ENCODE assay signal across 18 cellular contexts in genomic region chr1:153642161-153642560, GRCh38. TPM values are rescaled to one million over a fixed set of nuclear protein-coding genes. Genes with fewer than 3 reads are reported as not detected.
DNase-seq lines count a peak whose midpoint lies in the region; ATAC-seq, FAIRE-seq and TF ChIP-seq lines count a peak whose summit lies in the region.
"Had no signal": no experiment of that assay in that cellular context is flagged by ENCODE, and none has a peak within 500 bp of the region (broad histone marks: within the 10 kb centered on the region; RNA-seq: fewer than 3 reads in every experiment).

No MANE protein-coding gene starts in this region.

- peaks cover 11% of the 10 kb centered on the region for H3K4me1 ChIP-seq in HepG2 (ENCODE audit: insufficient read depth, low read length)
- peaks cover 0 to 16% (median 8%) of the 10 kb centered on the region in 4 donors for H3K4me1 ChIP-seq in right lobe of liver
- H3K4me1 ChIP-seq in mesendoderm (ENCODE audit: control insufficient read depth, low read depth, low read length): no peaks in the 10 kb centered on the region

- no peak overlapping the region for H3K18ac ChIP-seq in mesendoderm (ENCODE audit: low read length)

- DNase-seq in activated CD4-positive, alpha-beta memory T cell treated with anti-CD3 and anti-CD28 coated beads for 36 hours: no peak
- DNase-seq in activated CD4-positive, alpha-beta memory T cell treated with anti-CD3 and anti-CD28 coated beads, Interleukin-2, amount 10 ng/mL, durations not matched to agents 7 days and 5 days: no peak
- DNase-seq in HepG2 (ENCODE audit: low spot score): no peak
- DNase-seq in right lobe of liver: no peak
- DNase-seq in mesendoderm: no peak
- no peak for DNase-seq in ACHN
- no peak for DNase-seq in amniotic stem cell (lab: John Stamatoyannopoulos, UW)
- DNase-seq: 8988T, DMS53, H9, NCI-H1105 treated with DMSO at 0.1 percent for 48 hours, NCI-H1930, NCI-H2171 treated with DMSO at 0.1 percent for 48 hours, NCI-H82 had no signal

- H3K27ac ChIP-seq in HepG2 (ENCODE audit: extremely low read length, insufficient read depth, low read length) (no peak overlapping the region), right lobe of liver (no peak overlapping the region), mesendoderm (ENCODE audit: low read depth, low read length) (peak overlapping the region; percentile 23)
- H3K27ac ChIP-seq: BLaER1 treated with 17β-estradiol and CSF1 and Interleukin-3, amounts not matched to agents 10 nM and 100 nM had no signal

- no peak for TF ChIP-seq RAD21 in HepG2 (CRISPR knock-in tag; IDR thresholded peaks at IDR 0.05)

- peaks cover 6% of the 10 kb centered on the region for H3K79me2 ChIP-seq in HepG2 (ENCODE audit: insufficient read depth, low read length)
- peaks cover 6% of the 10 kb centered on the region for H3K79me2 ChIP-seq in mesendoderm (ENCODE audit: control insufficient read depth, insufficient read depth, low read length)

- H3K9me3 ChIP-seq in HepG2 (ENCODE audit: low read length): no peaks in the 10 kb centered on the region
- H3K9me3 ChIP-seq in right lobe of liver: no peaks in the 10 kb centered on the region
- H3K9me3 ChIP-seq: BLaER1 treated with 17β-estradiol and CSF1 and Interleukin-3, amounts not matched to agents 10 nM and 100 nM had no signal

- in situ Hi-C loops in HepG2 (cut with HindIII; ENCODE audit: extremely low pct_ligation_motif_present, low pct_unique_long_range_greater_than_20kb): no loop called here
- in situ Hi-C loops in ACHN (cut with HindIII; ENCODE audit: low pct_ligation_motif_present, low pct_unique_long_range_greater_than_20kb, low sequenced_read_pairs): no loop called here

- no peak for FAIRE-seq in HepG2 (lab: Jason Lieb, UNC)
- FAIRE-seq: RCC 7860 had no signal

- no peak overlapping the region for H2BK120ac ChIP-seq in mesendoderm (ENCODE audit: low read depth, low read length)

- H2AFZ ChIP-seq in HepG2 (ENCODE audit: low read length): no peak overlapping the region

- 96% methylated on average over 11 of the region's 11 CpGs for WGBS in HepG2 (ENCODE audit: low lambda C conversion rate)
- 82% methylated on average over 11 of the region's 11 CpGs for WGBS in right lobe of liver (ENCODE audit: insufficient coverage, low coverage, low lambda C conversion rate, missing lambda C conversion rate)
- WGBS in mesendoderm (ENCODE audit: extremely low coverage, insufficient coverage, low lambda C conversion rate): no CpG with 5 or more reads among the region's 11 CpGs

- no peak overlapping the region for H3K4me3 Mint-ChIP-seq in activated CD4-positive, alpha-beta memory T cell treated with anti-CD3 and anti-CD28 coated beads for 36 hours
- no peak overlapping the region for H3K4me3 Mint-ChIP-seq in activated CD4-positive, alpha-beta memory T cell treated with anti-CD3 and anti-CD28 coated beads, Interleukin-2, amount 10 ng/mL, durations not matched to agents 7 days and 5 days
- H3K4me3 Mint-ChIP-seq: H9 had no signal

- POLR2A ChIA-PET in activated CD4-positive, alpha-beta memory T cell treated with anti-CD3 and anti-CD28 coated beads for 36 hours (lab: Charles Lee): interaction anchor here (4.1 kb wide), 1 partner anchor 8 kb away, joined by 25 read pairs; the partner anchor contains the start of gene CHTOP
- POLR2A ChIA-PET in activated CD4-positive, alpha-beta memory T cell treated with anti-CD3 and anti-CD28 coated beads, Interleukin-2, amount 10 ng/mL, durations not matched to agents 7 days and 5 days (lab: Charles Lee): interaction anchor here (6.1 kb wide), 1 partner anchor 8 kb away, joined by 52 read pairs; the partner anchor contains the start of gene CHTOP
- POLR2A ChIA-PET in HepG2 (lab: Yijun Ruan, JAX): interaction anchor here (3.6 to 4.2 kb wide), 2 partner anchors 8 to 14 kb away, joined by 16 to 40 read pairs; partner anchors contain the start of genes CHTOP, S100A1 and S100A13

- H3K9me3 Mint-ChIP-seq in activated CD4-positive, alpha-beta memory T cell treated with anti-CD3 and anti-CD28 coated beads for 36 hours: no peaks in the 10 kb centered on the region
- H3K9me3 Mint-ChIP-seq in activated CD4-positive, alpha-beta memory T cell treated with anti-CD3 and anti-CD28 coated beads, Interleukin-2, amount 10 ng/mL, durations not matched to agents 7 days and 5 days: no peaks in the 10 kb centered on the region
- H3K9me3 Mint-ChIP-seq: H9 had no signal

- no peak overlapping the region for H2AK5ac ChIP-seq in mesendoderm (ENCODE audit: low read length)

- H3K27ac Mint-ChIP-seq in activated CD4-positive, alpha-beta memory T cell treated with anti-CD3 and anti-CD28 coated beads for 36 hours: peak overlapping the region; percentile 29
- no peak overlapping the region for H3K27ac Mint-ChIP-seq in activated CD4-positive, alpha-beta memory T cell treated with anti-CD3 and anti-CD28 coated beads, Interleukin-2, amount 10 ng/mL, durations not matched to agents 7 days and 5 days
- H3K27ac Mint-ChIP-seq: H9 had no signal

- intact Hi-C loops in activated CD4-positive, alpha-beta memory T cell treated with anti-CD3 and anti-CD28 coated beads for 36 hours (cut with micrococcal nuclease): no loop called here
- intact Hi-C loops in HepG2 (cut with micrococcal nuclease; ENCODE audit: unreplicated experiment) (no loop called here), right lobe of liver (cut with DNase I) (loop anchor here in 1 of 2 donors (10.0 kb wide), 1 partner anchor 67 kb away; no protein-coding TSS in a partner anchor)

- peaks cover 40% of the 10 kb centered on the region for H3K4me1 Mint-ChIP-seq in activated CD4-positive, alpha-beta memory T cell treated with anti-CD3 and anti-CD28 coated beads for 36 hours (ENCODE audit: low read depth)
- H3K4me1 Mint-ChIP-seq in activated CD4-positive, alpha-beta memory T cell treated with anti-CD3 and anti-CD28 coated beads, Interleukin-2, amount 10 ng/mL, durations not matched to agents 7 days and 5 days: peaks cover 41% of the 10 kb centered on the region

- peaks cover 19% of the 10 kb centered on the region for H3K79me1 ChIP-seq in mesendoderm (ENCODE audit: low read length)

- H3K4me2 ChIP-seq in HepG2 (ENCODE audit: low read depth, low read length): no peak overlapping the region
- H3K4me2 ChIP-seq in mesendoderm (ENCODE audit: low read length): no peak overlapping the region
- H3K4me2 ChIP-seq: BLaER1 treated with 17β-estradiol and CSF1 and Interleukin-3, amounts not matched to agents 10 nM and 100 nM had no signal

- H3K36me3 Mint-ChIP-seq in activated CD4-positive, alpha-beta memory T cell treated with anti-CD3 and anti-CD28 coated beads for 36 hours: peaks cover 64% of the 10 kb centered on the region
- H3K36me3 Mint-ChIP-seq in activated CD4-positive, alpha-beta memory T cell treated with anti-CD3 and anti-CD28 coated beads, Interleukin-2, amount 10 ng/mL, durations not matched to agents 7 days and 5 days (ENCODE audit: low read depth): peaks cover 88% of the 10 kb centered on the region

- H3K56ac ChIP-seq in mesendoderm (ENCODE audit: low read length): no peak overlapping the region

- no peak overlapping the region for H2BK5ac ChIP-seq in mesendoderm (ENCODE audit: low read length)

- ATAC-seq in HepG2 (no peak), right lobe of liver (no peak), GM19324 (IDR thresholded peaks at IDR 0.05; ENCODE audit: low FRiP score, unreplicated experiment) (no peak)

- TF ChIP-seq POLR2A in HepG2 (IDR thresholded peaks at IDR 0.05; ENCODE audit: insufficient read depth in 1 of 2, low read depth in 2 of 2, low read length in 2 of 2) (no peak), right lobe of liver (IDR thresholded peaks at IDR 0.05) (no peak)

- H3K23ac ChIP-seq in mesendoderm (ENCODE audit: low read length): no peak overlapping the region

- H3K27me3 Mint-ChIP-seq in activated CD4-positive, alpha-beta memory T cell treated with anti-CD3 and anti-CD28 coated beads for 36 hours: no peaks in the 10 kb centered on the region
- H3K27me3 Mint-ChIP-seq in activated CD4-positive, alpha-beta memory T cell treated with anti-CD3 and anti-CD28 coated beads, Interleukin-2, amount 10 ng/mL, durations not matched to agents 7 days and 5 days: no peaks in the 10 kb centered on the region

- BruUV-seq in HepG2 (replicated peaks; lab: Mats Ljungman, UMichigan): no TSS peak

- H3K4me3 ChIP-seq in HepG2 (replicated peaks in 1 of 3; ENCODE audit: insufficient read depth in 1 of 3, low read depth in 2 of 3, low read length in 3 of 3) (no peak overlapping the region), right lobe of liver (no peak overlapping the region), mesendoderm (ENCODE audit: low read length) (no peak overlapping the region)
- H3K4me3 ChIP-seq: BLaER1 treated with 17β-estradiol and CSF1 and Interleukin-3, amounts not matched to agents 10 nM and 100 nM had no signal

- no peaks in the 10 kb centered on the region for H3K27me3 ChIP-seq in HepG2 (ENCODE audit: control insufficient read depth in 1 of 2, insufficient read depth in 2 of 2, low read length in 2 of 2)
- H3K27me3 ChIP-seq in right lobe of liver: no peaks in the 10 kb centered on the region
- no peaks in the 10 kb centered on the region for H3K27me3 ChIP-seq in mesendoderm (ENCODE audit: insufficient read depth, low read length, poor library complexity)
- H3K27me3 ChIP-seq: BLaER1 treated with 17β-estradiol and CSF1 and Interleukin-3, amounts not matched to agents 10 nM and 100 nM had no signal

- no peak overlapping the region for H2BK15ac ChIP-seq in mesendoderm (replicated peaks; ENCODE audit: low read depth)

- H4K5ac ChIP-seq in mesendoderm (ENCODE audit: low read length): no peak overlapping the region

- TF ChIP-seq EP300 in HepG2 (IDR thresholded peaks at IDR 0.05; ENCODE audit: low read depth in 2 of 2, low read length in 2 of 2) (no peak), HepG2 (CRISPR knock-in tag; IDR thresholded peaks at IDR 0.05; ENCODE audit: borderline replicate concordance) (no peak)

- H3K36me3 ChIP-seq in HepG2 (replicated peaks in 1 of 2; ENCODE audit: control insufficient read depth in 1 of 2, insufficient read depth in 2 of 2, low read length in 2 of 2) (peaks cover 21 to 86% of the 10 kb centered on the region in 2 experiments), right lobe of liver (peaks cover 8 to 90% (median 66%) of the 10 kb centered on the region in 4 donors), mesendoderm (ENCODE audit: control insufficient read depth, insufficient read depth, low read length) (peaks cover 35% of the 10 kb centered on the region)

- H3K4ac ChIP-seq in mesendoderm (ENCODE audit: low read depth, low read length): no peak overlapping the region

- H3K9ac ChIP-seq in HepG2 (ENCODE audit: insufficient read depth, low read depth, low read length) (no peak overlapping the region), mesendoderm (ENCODE audit: low read length) (no peak overlapping the region)

- no peak overlapping the region for H4K8ac ChIP-seq in mesendoderm (ENCODE audit: low read depth, low read length)

- CTCF ChIA-PET in activated CD4-positive, alpha-beta memory T cell treated with anti-CD3 and anti-CD28 coated beads for 36 hours (lab: Charles Lee): interaction anchor here (1.4 kb wide), 1 partner anchor 36 kb away, joined by 4 read pairs; no protein-coding TSS in a partner anchor
- CTCF ChIA-PET in activated CD4-positive, alpha-beta memory T cell treated with anti-CD3 and anti-CD28 coated beads, Interleukin-2, amount 10 ng/mL, durations not matched to agents 7 days and 5 days (lab: Charles Lee): no interaction called here
- CTCF ChIA-PET in HepG2 (lab: Yijun Ruan, JAX; ENCODE audit: low intra/inter-chr PET ratio, low total read pairs): no interaction called here

- TF ChIP-seq CTCF in HepG2 (CRISPR knock-in tag; IDR thresholded peaks at IDR 0.05) (no peak), right lobe of liver (IDR thresholded peaks at IDR 0.05) (no peak)

- no peaks in the 10 kb centered on the region; the same call in 1 of the 2 replicates for H4K20me1 ChIP-seq in HepG2 (ENCODE audit: insufficient read depth, low read length)

RNA-seq across cellular contexts. Expression of gene CHTOP, which starts 8.3 kb away (rescaled TPM):
- 10 to 100 TPM; 92.5 to 94.7 TPM for total RNA-seq in activated CD4-positive, alpha-beta memory T cell treated with anti-CD3 and anti-CD28 coated beads for 36 hours
- 10 to 100 TPM; 84.7 to 87.1 TPM for total RNA-seq in activated CD4-positive, alpha-beta memory T cell treated with anti-CD3 and anti-CD28 coated beads, Interleukin-2, amount 10 ng/mL, durations not matched to agents 7 days and 5 days
- 35.4 and 38.0 TPM in 2 replicates for total RNA-seq in HepG2 (2016; rRNA removed; fragmentation: Illumina TruSeq; extraction: Trizol)
- 14.3 and 17.0 TPM in 2 replicates for total RNA-seq in HepG2 (2016; cell fraction: cytosol; rRNA removed; fragmentation: Illumina TruSeq; extraction: Trizol; ENCODE audit: low read depth)
- total RNA-seq in HepG2 (2016; cell fraction: insoluble cytoplasmic fraction; rRNA removed; fragmentation: Illumina TruSeq; extraction: Trizol): 34.0 and 41.6 TPM in 2 replicates
- total RNA-seq in HepG2 (2016; cell fraction: membrane; rRNA removed; fragmentation: Illumina TruSeq; extraction: Trizol): 24.6 and 26.6 TPM in 2 replicates
- total RNA-seq in HepG2 (2016; cell fraction: nucleus; rRNA removed; fragmentation: Illumina TruSeq; extraction: Trizol): 60.5 and 67.4 TPM in 2 replicates
- 47.1 and 51.9 TPM in 2 replicates for polyA plus RNA-seq in HepG2 (2011; rRNA removed)
- polyA plus RNA-seq in HepG2 (2011; cell fraction: cytosol; rRNA removed): 33.6 and 37.2 TPM in 2 replicates
- 57.8 and 64.5 TPM in 2 replicates for polyA plus RNA-seq in HepG2 (2011; cell fraction: nucleus; rRNA removed)
- polyA plus RNA-seq in HepG2 (2012): 40.9 and 49.6 TPM in 2 replicates
- polyA plus RNA-seq in HepG2 (2016; cell fraction: cytosol; fragmentation: Illumina TruSeq; extraction: Trizol; ENCODE audit: low read depth): 11.0 and 11.5 TPM in 2 replicates
- polyA plus RNA-seq in HepG2 (2016; cell fraction: insoluble cytoplasmic fraction; fragmentation: Illumina TruSeq; extraction: Trizol; ENCODE audit: low read depth): 59.9 and 65.3 TPM in 2 replicates
- polyA plus RNA-seq in HepG2 (2016; cell fraction: membrane; fragmentation: Illumina TruSeq; extraction: Trizol; ENCODE audit: low read depth): 17.8 and 18.3 TPM in 2 replicates
- polyA plus RNA-seq in HepG2 (2016; cell fraction: nucleus; fragmentation: Illumina TruSeq; extraction: Trizol; ENCODE audit: insufficient read depth, low read depth): 108 TPM in 2 replicates
- 34.2 and 56.3 TPM in 2 replicates for polyA minus RNA-seq in HepG2 (2011; rRNA and poly(A)+ RNA removed; ENCODE audit: low replicate concordance)
- polyA minus RNA-seq in HepG2 (2011; cell fraction: cytosol; rRNA and poly(A)+ RNA removed): 16.0 and 16.8 TPM in 2 replicates
- polyA minus RNA-seq in HepG2 (2011; cell fraction: nucleus; rRNA and poly(A)+ RNA removed): 134 and 152 TPM in 2 replicates
- 10 to 100 TPM; 21.9 to 29.7 (median 26.0) TPM for total RNA-seq in right lobe of liver
- 88.9 TPM for polyA plus RNA-seq in mesendoderm (2013, experiment 1 of 2)
- polyA plus RNA-seq in mesendoderm (2013, experiment 2 of 2): 88.2 TPM

RNA-seq across cellular contexts. Expression of gene S100A1, which starts 13.9 kb away (rescaled TPM):
- total RNA-seq in activated CD4-positive, alpha-beta memory T cell treated with anti-CD3 and anti-CD28 coated beads for 36 hours: not detected
- total RNA-seq in activated CD4-positive, alpha-beta memory T cell treated with anti-CD3 and anti-CD28 coated beads, Interleukin-2, amount 10 ng/mL, durations not matched to agents 7 days and 5 days: not detected
- total RNA-seq in HepG2 (2016; rRNA removed; fragmentation: Illumina TruSeq; extraction: Trizol) (120 and 151 TPM in 2 replicates), right lobe of liver (1 to 10 TPM in 3 of 6 experiments, under 1 TPM in 3; 0.40 to 2.1 (median 1.0) TPM)
- total RNA-seq in HepG2 (2016; cell fraction: cytosol; rRNA removed; fragmentation: Illumina TruSeq; extraction: Trizol; ENCODE audit: low read depth): 28.0 and 35.5 TPM in 2 replicates
- 119 and 133 TPM in 2 replicates for total RNA-seq in HepG2 (2016; cell fraction: insoluble cytoplasmic fraction; rRNA removed; fragmentation: Illumina TruSeq; extraction: Trizol)
- 48.1 and 56.1 TPM in 2 replicates for total RNA-seq in HepG2 (2016; cell fraction: membrane; rRNA removed; fragmentation: Illumina TruSeq; extraction: Trizol)
- total RNA-seq in HepG2 (2016; cell fraction: nucleus; rRNA removed; fragmentation: Illumina TruSeq; extraction: Trizol): 54.6 and 59.6 TPM in 2 replicates
- 238 and 251 TPM in 2 replicates for polyA plus RNA-seq in HepG2 (2011; rRNA removed)
- polyA plus RNA-seq in HepG2 (2011; cell fraction: cytosol; rRNA removed): 339 and 395 TPM in 2 replicates
- 68.2 and 87.5 TPM in 2 replicates for polyA plus RNA-seq in HepG2 (2011; cell fraction: nucleus; rRNA removed)
- polyA plus RNA-seq in HepG2 (2012): 109 and 178 TPM in 2 replicates
- polyA plus RNA-seq in HepG2 (2016; cell fraction: cytosol; fragmentation: Illumina TruSeq; extraction: Trizol; ENCODE audit: low read depth): 100 and 132 TPM in 2 replicates
- 381 and 401 TPM in 2 replicates for polyA plus RNA-seq in HepG2 (2016; cell fraction: insoluble cytoplasmic fraction; fragmentation: Illumina TruSeq; extraction: Trizol; ENCODE audit: low read depth)
- polyA plus RNA-seq in HepG2 (2016; cell fraction: membrane; fragmentation: Illumina TruSeq; extraction: Trizol; ENCODE audit: low read depth): 143 and 156 TPM in 2 replicates
- 222 and 236 TPM in 2 replicates for polyA plus RNA-seq in HepG2 (2016; cell fraction: nucleus; fragmentation: Illumina TruSeq; extraction: Trizol; ENCODE audit: insufficient read depth, low read depth)
- polyA minus RNA-seq in HepG2 (2011; rRNA and poly(A)+ RNA removed; ENCODE audit: low replicate concordance): 3.5 and 272 TPM in 2 replicates
- 102 and 128 TPM in 2 replicates for polyA minus RNA-seq in HepG2 (2011; cell fraction: cytosol; rRNA and poly(A)+ RNA removed)
- 35.0 and 41.2 TPM in 2 replicates for polyA minus RNA-seq in HepG2 (2011; cell fraction: nucleus; rRNA and poly(A)+ RNA removed)
- 0.29 TPM for polyA plus RNA-seq in mesendoderm (2013, experiment 1 of 2)
- polyA plus RNA-seq in mesendoderm (2013, experiment 2 of 2): 0.32 TPM
- total RNA-seq: H9, NCI-H460 had no signal

RNA-seq across cellular contexts. Expression of gene S100A13, which starts 14.9 kb away (rescaled TPM):
- 10 to 100 TPM; 11.6 to 13.6 TPM for total RNA-seq in activated CD4-positive, alpha-beta memory T cell treated with anti-CD3 and anti-CD28 coated beads for 36 hours
- total RNA-seq in activated CD4-positive, alpha-beta memory T cell treated with anti-CD3 and anti-CD28 coated beads, Interleukin-2, amount 10 ng/mL, durations not matched to agents 7 days and 5 days: 1 to 10 TPM; 6.1 TPM
- 89.5 and 115 TPM in 2 replicates for total RNA-seq in HepG2 (2016; rRNA removed; fragmentation: Illumina TruSeq; extraction: Trizol)
- 78.4 and 101 TPM in 2 replicates for total RNA-seq in HepG2 (2016; cell fraction: cytosol; rRNA removed; fragmentation: Illumina TruSeq; extraction: Trizol; ENCODE audit: low read depth)
- 101 and 125 TPM in 2 replicates for total RNA-seq in HepG2 (2016; cell fraction: insoluble cytoplasmic fraction; rRNA removed; fragmentation: Illumina TruSeq; extraction: Trizol)
- 88.5 and 93.4 TPM in 2 replicates for total RNA-seq in HepG2 (2016; cell fraction: membrane; rRNA removed; fragmentation: Illumina TruSeq; extraction: Trizol)
- total RNA-seq in HepG2 (2016; cell fraction: nucleus; rRNA removed; fragmentation: Illumina TruSeq; extraction: Trizol): 30.0 and 35.1 TPM in 2 replicates
- 172 TPM in 2 replicates for polyA plus RNA-seq in HepG2 (2011; rRNA removed)
- polyA plus RNA-seq in HepG2 (2011; cell fraction: cytosol; rRNA removed): 139 and 163 TPM in 2 replicates
- 32.1 and 42.4 TPM in 2 replicates for polyA plus RNA-seq in HepG2 (2011; cell fraction: nucleus; rRNA removed)
- 56.6 and 75.4 TPM in 2 replicates for polyA plus RNA-seq in HepG2 (2012)
- 82.7 and 114 TPM in 2 replicates for polyA plus RNA-seq in HepG2 (2016; cell fraction: cytosol; fragmentation: Illumina TruSeq; extraction: Trizol; ENCODE audit: low read depth)
- 106 and 116 TPM in 2 replicates for polyA plus RNA-seq in HepG2 (2016; cell fraction: insoluble cytoplasmic fraction; fragmentation: Illumina TruSeq; extraction: Trizol; ENCODE audit: low read depth)
- polyA plus RNA-seq in HepG2 (2016; cell fraction: membrane; fragmentation: Illumina TruSeq; extraction: Trizol; ENCODE audit: low read depth): 65.7 and 84.0 TPM in 2 replicates
- polyA plus RNA-seq in HepG2 (2016; cell fraction: nucleus; fragmentation: Illumina TruSeq; extraction: Trizol; ENCODE audit: insufficient read depth, low read depth): 50.7 and 51.1 TPM in 2 replicates
- polyA minus RNA-seq in HepG2 (2011; rRNA and poly(A)+ RNA removed; ENCODE audit: low replicate concordance): 42.6 and 182 TPM in 2 replicates
- 11.7 and 13.7 TPM in 2 replicates for polyA minus RNA-seq in HepG2 (2011; cell fraction: cytosol; rRNA and poly(A)+ RNA removed)
- 6.7 and 6.8 TPM in 2 replicates for polyA minus RNA-seq in HepG2 (2011; cell fraction: nucleus; rRNA and poly(A)+ RNA removed)
- 10 to 100 TPM; 10.4 to 24.5 (median 21.9) TPM for total RNA-seq in right lobe of liver
- polyA plus RNA-seq in mesendoderm (2013, experiment 1 of 2): 68.1 TPM
- 65.7 TPM for polyA plus RNA-seq in mesendoderm (2013, experiment 2 of 2)

RNA-seq across cellular contexts. Expression of gene SNAPIN, which starts 16.3 kb away (rescaled TPM):
- total RNA-seq in activated CD4-positive, alpha-beta memory T cell treated with anti-CD3 and anti-CD28 coated beads for 36 hours: 10 to 100 TPM; 31.3 to 32.1 TPM
- 10 to 100 TPM; 35.0 to 35.6 TPM for total RNA-seq in activated CD4-positive, alpha-beta memory T cell treated with anti-CD3 and anti-CD28 coated beads, Interleukin-2, amount 10 ng/mL, durations not matched to agents 7 days and 5 days
- total RNA-seq in HepG2 (2016; rRNA removed; fragmentation: Illumina TruSeq; extraction: Trizol) (25.7 and 34.3 TPM in 2 replicates), right lobe of liver (10 to 100 TPM; 14.6 to 33.2 (median 18.0) TPM)
- 17.2 and 21.6 TPM in 2 replicates for total RNA-seq in HepG2 (2016; cell fraction: cytosol; rRNA removed; fragmentation: Illumina TruSeq; extraction: Trizol; ENCODE audit: low read depth)
- total RNA-seq in HepG2 (2016; cell fraction: insoluble cytoplasmic fraction; rRNA removed; fragmentation: Illumina TruSeq; extraction: Trizol): 28.1 and 34.1 TPM in 2 replicates
- 27.9 and 30.7 TPM in 2 replicates for total RNA-seq in HepG2 (2016; cell fraction: membrane; rRNA removed; fragmentation: Illumina TruSeq; extraction: Trizol)
- total RNA-seq in HepG2 (2016; cell fraction: nucleus; rRNA removed; fragmentation: Illumina TruSeq; extraction: Trizol): 11.1 and 12.2 TPM in 2 replicates
- polyA plus RNA-seq in HepG2 (2011; rRNA removed): 21.7 and 23.9 TPM in 2 replicates
- polyA plus RNA-seq in HepG2 (2011; cell fraction: cytosol; rRNA removed): 23.2 and 25.5 TPM in 2 replicates
- 11.8 and 17.6 TPM in 2 replicates for polyA plus RNA-seq in HepG2 (2011; cell fraction: nucleus; rRNA removed)
- 11.7 and 15.3 TPM in 2 replicates for polyA plus RNA-seq in HepG2 (2012)
- 20.4 and 22.1 TPM in 2 replicates for polyA plus RNA-seq in HepG2 (2016; cell fraction: cytosol; fragmentation: Illumina TruSeq; extraction: Trizol; ENCODE audit: low read depth)
- polyA plus RNA-seq in HepG2 (2016; cell fraction: insoluble cytoplasmic fraction; fragmentation: Illumina TruSeq; extraction: Trizol; ENCODE audit: low read depth): 31.0 and 31.2 TPM in 2 replicates
- polyA plus RNA-seq in HepG2 (2016; cell fraction: membrane; fragmentation: Illumina TruSeq; extraction: Trizol; ENCODE audit: low read depth): 23.6 and 28.1 TPM in 2 replicates
- 20.7 and 21.7 TPM in 2 replicates for polyA plus RNA-seq in HepG2 (2016; cell fraction: nucleus; fragmentation: Illumina TruSeq; extraction: Trizol; ENCODE audit: insufficient read depth, low read depth)
- polyA minus RNA-seq in HepG2 (2011; rRNA and poly(A)+ RNA removed; ENCODE audit: low replicate concordance): 7.3 and 37.6 TPM in 2 replicates
- 7.2 and 8.8 TPM in 2 replicates for polyA minus RNA-seq in HepG2 (2011; cell fraction: cytosol; rRNA and poly(A)+ RNA removed)
- polyA minus RNA-seq in HepG2 (2011; cell fraction: nucleus; rRNA and poly(A)+ RNA removed): 4.5 and 9.3 TPM in 2 replicates
- polyA plus RNA-seq in mesendoderm (2013, experiment 1 of 2): 19.9 TPM
- polyA plus RNA-seq in mesendoderm (2013, experiment 2 of 2): 21.5 TPM

RNA-seq across cellular contexts. Expression of gene S100A14, which starts 26.0 kb away (rescaled TPM):
- under 1 TPM; 0.26 to 0.46 TPM for total RNA-seq in activated CD4-positive, alpha-beta memory T cell treated with anti-CD3 and anti-CD28 coated beads for 36 hours
- total RNA-seq in activated CD4-positive, alpha-beta memory T cell treated with anti-CD3 and anti-CD28 coated beads, Interleukin-2, amount 10 ng/mL, durations not matched to agents 7 days and 5 days: not detected
- total RNA-seq in HepG2 (2016; rRNA removed; fragmentation: Illumina TruSeq; extraction: Trizol): 1.4 and 2.0 TPM in 2 replicates
- total RNA-seq in HepG2 (2016; cell fraction: cytosol; rRNA removed; fragmentation: Illumina TruSeq; extraction: Trizol; ENCODE audit: low read depth): 1.2 and 1.6 TPM in 2 replicates
- 1.8 and 2.4 TPM in 2 replicates for total RNA-seq in HepG2 (2016; cell fraction: insoluble cytoplasmic fraction; rRNA removed; fragmentation: Illumina TruSeq; extraction: Trizol)
- 2.2 and 2.4 TPM in 2 replicates for total RNA-seq in HepG2 (2016; cell fraction: membrane; rRNA removed; fragmentation: Illumina TruSeq; extraction: Trizol)
- 0.75 and 1.1 TPM in 2 replicates for total RNA-seq in HepG2 (2016; cell fraction: nucleus; rRNA removed; fragmentation: Illumina TruSeq; extraction: Trizol)
- 7.7 and 10.8 TPM in 2 replicates for polyA plus RNA-seq in HepG2 (2011; rRNA removed)
- 11.2 and 16.8 TPM in 2 replicates for polyA plus RNA-seq in HepG2 (2011; cell fraction: cytosol; rRNA removed)
- polyA plus RNA-seq in HepG2 (2011; cell fraction: nucleus; rRNA removed): 1.5 and 3.7 TPM in 2 replicates
- polyA plus RNA-seq in HepG2 (2012): 4.8 and 6.4 TPM in 2 replicates
- polyA plus RNA-seq in HepG2 (2016; cell fraction: cytosol; fragmentation: Illumina TruSeq; extraction: Trizol; ENCODE audit: low read depth): 1.8 and 2.7 TPM in 2 replicates
- 2.4 and 2.9 TPM in 2 replicates for polyA plus RNA-seq in HepG2 (2016; cell fraction: insoluble cytoplasmic fraction; fragmentation: Illumina TruSeq; extraction: Trizol; ENCODE audit: low read depth)
- polyA plus RNA-seq in HepG2 (2016; cell fraction: membrane; fragmentation: Illumina TruSeq; extraction: Trizol; ENCODE audit: low read depth): 3.3 TPM in 2 replicates
- polyA plus RNA-seq in HepG2 (2016; cell fraction: nucleus; fragmentation: Illumina TruSeq; extraction: Trizol; ENCODE audit: insufficient read depth, low read depth): 1.6 and 2.4 TPM in 2 replicates
- 2.0 and 23.9 TPM in 2 replicates for polyA minus RNA-seq in HepG2 (2011; rRNA and poly(A)+ RNA removed; ENCODE audit: low replicate concordance)
- 1.5 and 2.7 TPM in 2 replicates for polyA minus RNA-seq in HepG2 (2011; cell fraction: cytosol; rRNA and poly(A)+ RNA removed)
- not detected in 2 replicates for polyA minus RNA-seq in HepG2 (2011; cell fraction: nucleus; rRNA and poly(A)+ RNA removed)
- total RNA-seq in right lobe of liver: 10 to 100 TPM in 2 of 6 experiments, 1 to 10 TPM in 4; 1.8 to 14.0 (median 5.2) TPM
- 2.4 TPM for polyA plus RNA-seq in mesendoderm (2013, experiment 1 of 2)
- 2.6 TPM for polyA plus RNA-seq in mesendoderm (2013, experiment 2 of 2)
- total RNA-seq: NCI-H460 had no signal

Comparison
In these comparisons a context has a peak if more than half of its experiments do, and no peak if none do; other contexts are left out.
1. RNA of gene S100A1, which starts 13.9 kb away (total RNA-seq): 28.0 to 151 TPM in HepG2; 0.40 to 2.1 TPM in right lobe of liver, not detected in activated CD4-positive, alpha-beta memory T cell treated with anti-CD3 and anti-CD28 coated beads for 36 hours and not detected in activated CD4-positive, alpha-beta memory T cell treated with anti-CD3 and anti-CD28 coated beads, Interleukin-2, amount 10 ng/mL, durations not matched to agents 7 days and 5 days; every median in the first group is over 4 times any median in the second.